In genomic region chr2:126808929-126809328, GRCh38 we compare ENCODE assay signal across 16 cellular contexts.
DNase-seq lines count a peak whose midpoint lies in the region; ATAC-seq and TF ChIP-seq lines count a peak whose summit lies in the region.
"Had no signal": no experiment of that assay in that cellular context is flagged by ENCODE, and none has a peak within 500 bp of the region (broad histone marks: within the 10 kb centered on the region; RNA-seq: fewer than 3 reads in every experiment).

No MANE protein-coding gene starts in this region.

- POLR2A ChIA-PET in A673 (lab: Charles Lee; ENCODE audit: low non-redundant PET) = interaction anchor here (0.6 kb wide), 1 partner anchor 45 kb away, joined by 4 read pairs; no protein-coding TSS in a partner anchor

- peaks cover 10% of the 10 kb centered on the region for H3K4me1 ChIP-seq in A673 (ENCODE audit: insufficient read depth, low read length, poor library complexity, severe bottlenecking)
- H3K4me1 ChIP-seq in Peyer's patch = no peaks in the 10 kb centered on the region
- H3K4me1 ChIP-seq: A549, Caco-2 had no signal

- TF ChIP-seq CTCF in A673 (conservative IDR thresholded peaks at IDR 0.05; ENCODE audit: low read depth, low read length) (no peak), Peyer's patch (IDR thresholded peaks at IDR 0.05) (no peak)

- TF ChIP-seq POLR2A in Peyer's patch (IDR thresholded peaks at IDR 0.05) = no peak

- peak; percentile 87 for DNase-seq in A673 (ENCODE audit: low spot score)
- peak; percentile 61 for DNase-seq in H7
- DNase-seq in Peyer's patch = peak in 2 of 3 donors; percentile 4 to 18
- peak; percentile 51 for DNase-seq in iPS-NIHi7 (ENCODE audit: extremely low spot score)
- no peak for DNase-seq in DMS 273 treated with DMSO at 0.1 percent for 48 hours (lab: John Stamatoyannopoulos, UW)
- DNase-seq: Caco-2, GOT3, IMR-90, Kasumi-1, NCI-H1417 treated with DMSO at 0.1 percent for 48 hours, NCI-H2029, NCI-H524, SHP77 treated with DMSO at 0.1 percent for 48 hours had no signal

- no peak for ATAC-seq in GM21423 (IDR thresholded peaks at IDR 0.05; ENCODE audit: unreplicated experiment)
- no peak for ATAC-seq in HG03565 (IDR thresholded peaks at IDR 0.05; ENCODE audit: unreplicated experiment)

- intact Hi-C loops in A673 (cut with micrococcal nuclease; ENCODE audit: unreplicated experiment) = no loop called here

- H3K9me3 ChIP-seq in A673 (ENCODE audit: low read depth, low read length, poor library complexity, severe bottlenecking) (no peaks in the 10 kb centered on the region), Peyer's patch (no peaks in the 10 kb centered on the region)
- H3K9me3 ChIP-seq: Caco-2 had no signal

- H3K27me3 ChIP-seq in A673 (replicated peaks; ENCODE audit: insufficient read depth, low read depth, low read length, poor library complexity) = no peaks in the 10 kb centered on the region
- no peaks in the 10 kb centered on the region for H3K27me3 ChIP-seq in H7 (ENCODE audit: control insufficient read depth, insufficient read depth, low read length)
- no peaks in the 10 kb centered on the region for H3K27me3 ChIP-seq in Peyer's patch

- H3K36me3 ChIP-seq in A673 (ENCODE audit: insufficient read depth, low read length, poor library complexity, severe bottlenecking) = no peaks in the 10 kb centered on the region
- H3K36me3 ChIP-seq in H7 (replicated peaks; ENCODE audit: control insufficient read depth, insufficient read depth, low read length) = no peaks in the 10 kb centered on the region
- H3K36me3 ChIP-seq in Peyer's patch = no peaks in the 10 kb centered on the region

- H3K4me3 ChIP-seq in A673 (ENCODE audit: low read depth, low read length, poor library complexity, severe bottlenecking) (no peak overlapping the region), H7 (ENCODE audit: insufficient read depth, low read depth, low read length) (no peak overlapping the region), Peyer's patch (no peak overlapping the region)
- H3K4me3 ChIP-seq: A549 had no signal

- H3K27ac ChIP-seq in A673 (ENCODE audit: low read depth, low read length, poor library complexity, severe bottlenecking) (no peak overlapping the region), Peyer's patch (no peak overlapping the region)
- H3K27ac ChIP-seq: A549 had no signal

- CTCF ChIA-PET in A673 (lab: Charles Lee) = no interaction called here

- no TSS peak for BruUV-seq in A673 (replicated peaks; lab: Mats Ljungman, UMichigan)
